In the genomic region with DNA sequence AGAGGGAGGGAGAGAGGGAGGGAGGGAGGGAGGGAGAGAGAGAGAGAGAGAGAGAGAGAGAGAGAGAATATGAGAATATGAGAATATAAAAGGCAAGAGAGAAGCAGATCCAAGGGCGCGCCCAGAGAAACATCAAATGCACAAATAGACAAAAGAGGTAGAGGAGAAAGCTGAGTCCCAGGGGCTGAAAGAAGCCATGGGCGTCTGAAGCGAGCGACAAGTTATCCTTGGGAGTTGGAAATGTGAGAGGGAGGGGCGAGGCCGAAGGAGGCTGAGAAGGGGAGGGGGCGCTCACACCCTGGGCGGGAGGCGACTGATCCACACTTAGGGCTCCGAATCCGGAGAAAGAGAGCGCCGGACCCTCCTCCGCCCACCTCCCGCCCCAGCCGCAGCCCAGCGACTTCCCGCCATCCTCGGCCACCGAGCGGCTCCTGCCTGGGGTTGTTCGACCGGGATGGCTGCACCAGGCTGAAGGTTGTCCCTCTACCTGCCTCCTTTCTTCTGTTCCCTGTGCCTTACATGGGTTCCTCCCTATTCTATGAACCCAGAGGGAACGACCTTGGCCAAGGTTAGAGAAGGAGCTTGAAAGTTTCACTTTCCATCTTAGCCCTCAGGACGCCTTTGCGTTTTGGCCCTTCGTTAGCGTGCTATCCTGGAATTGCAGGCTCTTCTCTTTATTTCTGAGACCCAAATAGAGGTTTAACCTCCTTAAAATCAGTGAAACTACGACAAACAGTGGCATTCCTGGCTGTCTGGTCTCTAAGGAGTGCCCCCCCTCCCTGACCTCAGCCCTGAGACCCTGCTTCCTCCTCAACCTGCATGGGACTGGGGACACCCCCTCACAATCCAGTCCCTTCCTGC, we compare ENCODE assay signal across 8 cellular contexts. TPM values are rescaled to one million over a fixed set of nuclear protein-coding genes. Genes with fewer than 3 reads are reported as not detected.
DNase-seq lines count a peak whose midpoint lies in the region; ATAC-seq and TF ChIP-seq lines count a peak whose summit lies in the region.

No MANE protein-coding gene starts in this region.

- peaks cover 27% of the 10 kb centered on the region for H3K27me3 ChIP-seq in ascending aorta
- H3K27me3 ChIP-seq in foreskin keratinocyte: peaks cover 88% of the 10 kb centered on the region
- peaks cover 83% of the 10 kb centered on the region for H3K27me3 ChIP-seq in BE2C

- intact Hi-C loops in ascending aorta (cut with DNase I): no loop called here

- H3K4me1 ChIP-seq in HEK293 (ENCODE audit: control insufficient read depth, insufficient read depth, low read length) (peaks cover 6% of the 10 kb centered on the region), ascending aorta (peaks cover 2 to 3% of the 10 kb centered on the region in 2 donors), mesodermal cell (ENCODE audit: control insufficient read depth, insufficient read depth, low read length, poor library complexity, severe bottlenecking) (peaks cover 21% of the 10 kb centered on the region), foreskin keratinocyte (no peaks in the 10 kb centered on the region), BE2C (no peaks in the 10 kb centered on the region)

- H3K9me3 ChIP-seq in HEK293 (ENCODE audit: control insufficient read depth, insufficient read depth, low read depth, low read length) (no peaks in the 10 kb centered on the region), ascending aorta (no peaks in the 10 kb centered on the region), mesodermal cell (ENCODE audit: control insufficient read depth, low read length) (no peaks in the 10 kb centered on the region), BE2C (no peaks in the 10 kb centered on the region)

- CTCF ChIA-PET in HEK293 (lab: Yijun Ruan, JAX): interaction anchor here (0.7 to 2.2 kb wide), 6 partner anchors 11 to 467 kb away, joined by 3 to 16 read pairs (median 6); no protein-coding TSS in a partner anchor

- 2% methylated on average over 23 to 29 of the region's 30 CpGs for WGBS in mesodermal cell (ENCODE audit: insufficient coverage in 2 of 2), 2 experiments

- DNase-seq in AG20443 (ENCODE audit: low spot score): peak; percentile 37
- no peak for DNase-seq in ascending aorta (ENCODE audit: low spot score in 2 of 2)
- no peak for DNase-seq in anterior cingulate cortex (lab: John Stamatoyannopoulos, UW)
- no peak for DNase-seq in foreskin keratinocyte
- no peak for DNase-seq in BE2C
- DNase-seq in activated CD4-positive, alpha-beta T cell treated with anti-CD3 and anti-CD28 coated beads for 1 hour: no peak

- H3K4me3 ChIP-seq in HEK293 (ENCODE audit: low read depth, low read length): peak overlapping the region; percentile 80
- H3K4me3 ChIP-seq in ascending aorta: peak overlapping the region; percentile 49 to 58
- peak overlapping the region; percentile 44 for H3K4me3 ChIP-seq in mesodermal cell (ENCODE audit: extremely low read depth, insufficient read depth, low read length, poor library complexity, severe bottlenecking)
- H3K4me3 ChIP-seq in BE2C (ENCODE audit: low read depth, low read length): no peak overlapping the region

- H3K36me3 ChIP-seq in HEK293 (ENCODE audit: control insufficient read depth in 2 of 2, insufficient read depth in 1 of 2, low read length in 2 of 2): peaks cover 0 to 14% of the 10 kb centered on the region in 2 experiments; a peak in 1 of 3 replicates
- H3K36me3 ChIP-seq in ascending aorta: no peaks in the 10 kb centered on the region
- no peaks in the 10 kb centered on the region for H3K36me3 ChIP-seq in mesodermal cell (ENCODE audit: control insufficient read depth, insufficient read depth, low read length)
- no peaks in the 10 kb centered on the region for H3K36me3 ChIP-seq in BE2C

- H3K27ac ChIP-seq in HEK293 (ENCODE audit: extremely low read depth, low read depth, low read length) (peak overlapping the region; percentile 93), ascending aorta (no peak overlapping the region), mesodermal cell (ENCODE audit: low read depth, low read length, severe bottlenecking) (no peak overlapping the region), foreskin keratinocyte (no peak overlapping the region)

- ATAC-seq in foreskin keratinocyte: no peak

- TF ChIP-seq CTCF in HEK293 (tag by site-specific recombination; IDR thresholded peaks at IDR 0.05) (no peak), ascending aorta (IDR thresholded peaks at IDR 0.05) (no peak), foreskin keratinocyte (conservative IDR thresholded peaks at IDR 0.05) (no peak), BE2C (IDR thresholded peaks at IDR 0.05; ENCODE audit: low read depth, low read length) (no peak)

- POLR2A ChIA-PET in HEK293 (lab: Yijun Ruan, JAX): interaction anchor here (0.6 to 3.1 kb wide), 5 partner anchors 11 to 359 kb away, joined by 3 to 23 read pairs (median 5); a partner anchor contains a TSS

TF ChIP-seq in HEK293, 187 proteins besides CTCF, POLR2A, EP300 and RAD21 (continues in another document):
- TF ChIP-seq ZNF677 (tag by site-specific recombination; IDR thresholded peaks at IDR 0.05) (no peak), FEZF1 (tag by site-specific recombination; IDR thresholded peaks at IDR 0.05) (no peak), ZNF791 (tag by site-specific recombination; IDR thresholded peaks at IDR 0.05) (no peak), ZNF335 (tag by site-specific recombination; conservative IDR thresholded peaks at IDR 0.05) (peak; percentile 68)
- TF ChIP-seq, protein P1, sequence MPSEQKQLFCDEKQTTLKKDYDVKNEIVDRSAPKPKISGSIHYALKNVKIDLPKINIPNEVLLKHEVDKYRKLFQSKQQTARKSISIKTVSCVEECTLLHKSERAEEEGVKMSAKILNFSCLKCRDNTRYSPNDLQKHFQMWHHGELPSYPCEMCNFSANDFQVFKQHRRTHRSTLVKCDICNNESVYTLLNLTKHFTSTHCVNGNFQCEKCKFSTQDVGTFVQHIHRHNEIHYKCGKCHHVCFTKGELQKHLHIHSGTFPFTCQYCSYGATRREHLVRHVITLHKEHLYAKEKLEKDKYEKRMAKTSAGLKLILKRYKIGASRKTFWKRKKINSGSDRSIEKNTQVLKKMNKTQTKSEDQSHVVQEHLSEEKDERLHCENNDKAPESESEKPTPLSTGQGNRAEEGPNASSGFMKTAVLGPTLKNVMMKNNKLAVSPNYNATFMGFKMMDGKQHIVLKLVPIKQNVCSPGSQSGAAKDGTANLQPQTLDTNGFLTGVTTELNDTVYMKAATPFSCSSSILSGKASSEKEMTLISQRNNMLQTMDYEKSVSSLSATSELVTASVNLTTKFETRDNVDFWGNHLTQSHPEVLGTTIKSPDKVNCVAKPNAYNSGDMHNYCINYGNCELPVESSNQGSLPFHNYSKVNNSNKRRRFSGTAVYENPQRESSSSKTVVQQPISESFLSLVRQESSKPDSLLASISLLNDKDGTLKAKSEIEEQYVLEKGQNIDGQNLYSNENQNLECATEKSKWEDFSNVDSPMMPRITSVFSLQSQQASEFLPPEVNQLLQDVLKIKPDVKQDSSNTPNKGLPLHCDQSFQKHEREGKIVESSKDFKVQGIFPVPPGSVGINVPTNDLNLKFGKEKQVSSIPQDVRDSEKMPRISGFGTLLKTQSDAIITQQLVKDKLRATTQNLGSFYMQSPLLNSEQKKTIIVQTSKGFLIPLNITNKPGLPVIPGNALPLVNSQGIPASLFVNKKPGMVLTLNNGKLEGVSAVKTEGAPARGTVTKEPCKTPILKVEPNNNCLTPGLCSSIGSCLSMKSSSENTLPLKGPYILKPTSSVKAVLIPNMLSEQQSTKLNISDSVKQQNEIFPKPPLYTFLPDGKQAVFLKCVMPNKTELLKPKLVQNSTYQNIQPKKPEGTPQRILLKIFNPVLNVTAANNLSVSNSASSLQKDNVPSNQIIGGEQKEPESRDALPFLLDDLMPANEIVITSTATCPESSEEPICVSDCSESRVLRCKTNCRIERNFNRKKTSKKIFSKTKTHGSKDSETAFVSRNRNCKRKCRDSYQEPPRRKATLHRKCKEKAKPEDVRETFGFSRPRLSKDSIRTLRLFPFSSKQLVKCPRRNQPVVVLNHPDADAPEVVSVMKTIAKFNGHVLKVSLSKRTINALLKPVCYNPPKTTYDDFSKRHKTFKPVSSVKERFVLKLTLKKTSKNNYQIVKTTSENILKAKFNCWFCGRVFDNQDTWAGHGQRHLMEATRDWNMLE (tag by site-specific recombination; conservative IDR thresholded peaks at IDR 0.05; ENCODE audit: low read depth): no peak

RNA-seq across cellular contexts. Expression of a gene that starts 21.2 kb away (rescaled TPM):
- not detected for total RNA-seq in ascending aorta
- 35.5 TPM for polyA plus RNA-seq in mesodermal cell (2013, experiment 1 of 2)
- polyA plus RNA-seq in mesodermal cell (2013, experiment 2 of 2): 31.8 TPM
- not detected in 2 replicates for total RNA-seq in foreskin keratinocyte
- not detected in 2 replicates for polyA plus RNA-seq in foreskin keratinocyte
- polyA plus RNA-seq in BE2C (2012; ENCODE audit: insufficient read depth, insufficient read length, low read depth): not detected

RNA-seq across cellular contexts. Expression of a gene that starts 32.2 kb away (rescaled TPM):
- not detected for total RNA-seq in ascending aorta
- 30.0 TPM for polyA plus RNA-seq in mesodermal cell (2013, experiment 1 of 2)
- 41.5 TPM for polyA plus RNA-seq in mesodermal cell (2013, experiment 2 of 2)
- not detected in 2 replicates for total RNA-seq in foreskin keratinocyte
- polyA plus RNA-seq in foreskin keratinocyte: not detected in 2 replicates
- not detected for polyA plus RNA-seq in BE2C (2012; ENCODE audit: insufficient read depth, insufficient read length, low read depth)

RNA-seq across cellular contexts. Expression of a gene that starts 36.5 kb away (rescaled TPM):
- total RNA-seq in ascending aorta (15.0 TPM), foreskin keratinocyte (0.28 and 0.54 TPM in 2 replicates)
- polyA plus RNA-seq in mesodermal cell (2013, experiment 1 of 2): 10.4 TPM
- polyA plus RNA-seq in mesodermal cell (2013, experiment 2 of 2): 19.8 TPM
- polyA plus RNA-seq in foreskin keratinocyte: 0.37 and 0.81 TPM in 2 replicates
- polyA plus RNA-seq in BE2C (2012; ENCODE audit: insufficient read depth, insufficient read length, low read depth): not detected

RNA-seq across cellular contexts. Expression of a gene that starts 42.5 kb away (rescaled TPM):
- total RNA-seq in ascending aorta (5.1 TPM), foreskin keratinocyte (not detected in 2 replicates)
- 38.9 TPM for polyA plus RNA-seq in mesodermal cell (2013, experiment 1 of 2)
- polyA plus RNA-seq in mesodermal cell (2013, experiment 2 of 2): 49.8 TPM
- not detected in 2 replicates for polyA plus RNA-seq in foreskin keratinocyte
- polyA plus RNA-seq in BE2C (2012; ENCODE audit: insufficient read depth, insufficient read length, low read depth): not detected

RNA-seq across cellular contexts. Expression of a gene that starts 53.8 kb away (rescaled TPM):
- total RNA-seq in ascending aorta: 0.53 TPM
- 13.7 TPM for polyA plus RNA-seq in mesodermal cell (2013, experiment 1 of 2)
- polyA plus RNA-seq in mesodermal cell (2013, experiment 2 of 2): 15.0 TPM
- not detected in 2 replicates for total RNA-seq in foreskin keratinocyte
- polyA plus RNA-seq in foreskin keratinocyte: not detected in 2 replicates
- not detected for polyA plus RNA-seq in BE2C (2012; ENCODE audit: insufficient read depth, insufficient read length, low read depth)

Comparison
In these comparisons a context has a peak if more than half of its experiments do, and no peak if none do; other contexts are left out.
1. RNA of a gene that starts 36.5 kb away (total RNA-seq): 15.0 TPM in ascending aorta (single experiment); 0.28 to 0.54 TPM in foreskin keratinocyte; every median in the first group is over 10 times any median in the second.